Comparison of ENCODE assay signal across 19 cellular contexts in the genomic region with DNA sequence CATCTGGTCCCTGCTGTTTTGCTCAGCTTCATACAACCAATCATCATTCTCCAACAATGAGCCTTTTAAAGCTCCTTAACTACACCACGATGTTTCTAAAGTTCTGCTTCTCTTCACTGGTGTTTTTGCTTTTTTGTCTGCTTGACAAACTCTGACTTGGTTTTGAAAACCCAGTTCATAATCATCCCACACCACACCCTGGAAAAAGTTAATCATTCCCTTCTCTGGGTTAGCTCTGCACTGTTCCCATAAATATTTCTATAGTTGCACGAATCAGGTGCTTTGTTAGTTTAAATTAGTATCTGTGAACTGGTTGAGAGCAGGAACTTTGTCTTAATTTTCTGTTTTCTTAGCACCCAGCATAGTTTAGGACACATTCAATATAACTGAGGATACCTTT.
A peak's percentile ranks its signal among the peaks of the same experiment; 100 is the strongest.
DNase-seq lines count a peak whose midpoint lies in the region; ATAC-seq and TF ChIP-seq lines count a peak whose summit lies in the region.
"Had no signal": no experiment of that assay in that cellular context is flagged by ENCODE, and none has a peak within 500 bp of the region (broad histone marks: within the 10 kb centered on the region; RNA-seq: fewer than 3 reads in every experiment).

No MANE protein-coding gene starts in this region.

- intact Hi-C loops in esophagus muscularis mucosa (cut with DNase I) (no loop called here), mucosa of descending colon (cut with DNase I, micrococcal nuclease) (loop anchor here in 1 of 2 donors (10.0 kb wide), 1 partner anchor 255 kb away; no protein-coding TSS in a partner anchor), sigmoid colon (cut with DNase I) (loop anchor here (5.0 kb wide), 1 partner anchor 218 kb away; a partner anchor contains a TSS)
- intact Hi-C loops in CD4-positive, alpha-beta memory T cell (cut with micrococcal nuclease) = no loop called here

- DNase-seq in esophagus muscularis mucosa (ENCODE audit: extremely low spot score) (no peak), mucosa of descending colon (no peak), sigmoid colon (no peak)
- no peak for DNase-seq in stimulated activated CD4-positive, alpha-beta T cell treated with anti-CD3 and anti-CD28 coated beads, Interleukin-2, amount 100 ng/mL, for 48 hours
- DNase-seq in activated CD4-positive, alpha-beta T cell treated with anti-CD3 and anti-CD28 coated beads, Interleukin-2, amount 10 ng/mL, durations not matched to agents 7 days and 5 days = no peak
- no peak for DNase-seq in CD4-positive, alpha-beta memory T cell
- DNase-seq: ACHN; CD4-positive, alpha-beta T cell; H7; Karpas-422; MV-4-11; NCI-H1105 treated with DMSO at 0.1 percent for 48 hours; NCI-H2029 treated with DMSO at 0.1 percent for 48 hours; NCI-H345; NCI-H524 treated with DMSO at 0.1 percent for 48 hours; SIG-M5 had no signal

- TF ChIP-seq CTCF in esophagus muscularis mucosa (IDR thresholded peaks at IDR 0.05) = no peak
- TF ChIP-seq CTCF in mucosa of descending colon (IDR thresholded peaks at IDR 0.05) = no peak
- no peak for TF ChIP-seq CTCF in sigmoid colon (IDR thresholded peaks at IDR 0.05)

- no peak overlapping the region for H3K4me3 Mint-ChIP-seq in activated CD4-positive, alpha-beta T cell treated with anti-CD3 and anti-CD28 coated beads, Interleukin-2, amount 10 ng/mL, durations not matched to agents 7 days and 5 days
- H3K4me3 Mint-ChIP-seq in CD4-positive, alpha-beta memory T cell = no peak overlapping the region
- H3K4me3 Mint-ChIP-seq: CD4-positive, alpha-beta T cell had no signal

- TF ChIP-seq POLR2A in esophagus muscularis mucosa (IDR thresholded peaks at IDR 0.05; ENCODE audit: low read depth) (no peak), sigmoid colon (IDR thresholded peaks at IDR 0.05) (no peak)

- H3K9me3 ChIP-seq in esophagus muscularis mucosa = no peaks in the 10 kb centered on the region
- no peaks in the 10 kb centered on the region for H3K9me3 ChIP-seq in mucosa of descending colon
- H3K9me3 ChIP-seq in sigmoid colon = no peaks in the 10 kb centered on the region
- no peaks in the 10 kb centered on the region for H3K9me3 ChIP-seq in CD4-positive, alpha-beta memory T cell (ENCODE audit: control insufficient read depth in 1 of 2, low read length in 2 of 2)
- H3K9me3 ChIP-seq: BLaER1 had no signal

- H3K4me1 Mint-ChIP-seq in activated CD4-positive, alpha-beta T cell treated with anti-CD3 and anti-CD28 coated beads, Interleukin-2, amount 10 ng/mL, durations not matched to agents 7 days and 5 days = peaks cover 5% of the 10 kb centered on the region
- no peaks in the 10 kb centered on the region for H3K4me1 Mint-ChIP-seq in CD4-positive, alpha-beta memory T cell

- POLR2A ChIA-PET in activated CD4-positive, alpha-beta T cell treated with anti-CD3 and anti-CD28 coated beads, Interleukin-2, amount 10 ng/mL, durations not matched to agents 7 days and 5 days (lab: Charles Lee) = no interaction called here
- POLR2A ChIA-PET in CD4-positive, alpha-beta memory T cell (lab: Charles Lee; ENCODE audit: partially characterized antibody) = no interaction called here

- H3K27me3 ChIP-seq in esophagus muscularis mucosa = no peaks in the 10 kb centered on the region
- H3K27me3 ChIP-seq in sigmoid colon = no peaks in the 10 kb centered on the region
- no peaks in the 10 kb centered on the region for H3K27me3 ChIP-seq in CD4-positive, alpha-beta memory T cell (ENCODE audit: insufficient read depth, low read length)
- H3K27me3 ChIP-seq: BLaER1 had no signal

- H3K36me3 ChIP-seq in esophagus muscularis mucosa (no peaks in the 10 kb centered on the region), mucosa of descending colon (ENCODE audit: low read depth) (no peaks in the 10 kb centered on the region), sigmoid colon (no peaks in the 10 kb centered on the region)
- no peaks in the 10 kb centered on the region for H3K36me3 ChIP-seq in CD4-positive, alpha-beta memory T cell (ENCODE audit: insufficient read depth, low read length)
- H3K36me3 ChIP-seq: BLaER1 had no signal

- peaks cover 18 to 82% (median 67%) of the 10 kb centered on the region in 4 donors for H3K4me1 ChIP-seq in esophagus muscularis mucosa
- no peaks in the 10 kb centered on the region for H3K4me1 ChIP-seq in mucosa of descending colon (ENCODE audit: low read depth)
- peaks cover 0 to 81% (median 48%) of the 10 kb centered on the region in 4 donors for H3K4me1 ChIP-seq in sigmoid colon
- H3K4me1 ChIP-seq in CD4-positive, alpha-beta memory T cell (ENCODE audit: insufficient read depth, low read length) = no peaks in the 10 kb centered on the region

- H3K36me3 Mint-ChIP-seq in activated CD4-positive, alpha-beta T cell treated with anti-CD3 and anti-CD28 coated beads, Interleukin-2, amount 10 ng/mL, durations not matched to agents 7 days and 5 days (ENCODE audit: low read depth) = no peaks in the 10 kb centered on the region
- H3K36me3 Mint-ChIP-seq in CD4-positive, alpha-beta memory T cell = no peaks in the 10 kb centered on the region

- WGBS in esophagus muscularis mucosa = 47% methylated on average over 2 of the region's 2 CpGs
- 13 to 46% methylated on average over 2 of the region's 2 CpGs for WGBS in sigmoid colon, 2 donors

- CTCF ChIA-PET in activated CD4-positive, alpha-beta T cell treated with anti-CD3 and anti-CD28 coated beads, Interleukin-2, amount 10 ng/mL, durations not matched to agents 7 days and 5 days (lab: Charles Lee) = interaction anchor here (0.6 kb wide), 1 partner anchor 53 kb away, joined by 3 read pairs; no protein-coding TSS in a partner anchor
- CTCF ChIA-PET in CD4-positive, alpha-beta memory T cell (lab: Charles Lee; ENCODE audit: partially characterized antibody) = no interaction called here

- TF ChIP-seq EP300 in esophagus muscularis mucosa (IDR thresholded peaks at IDR 0.05) = no peak
- peak in 1 of 4 donors; percentile 7 for TF ChIP-seq EP300 in sigmoid colon (IDR thresholded peaks at IDR 0.05)

- no peaks in the 10 kb centered on the region for H3K9me3 Mint-ChIP-seq in activated CD4-positive, alpha-beta T cell treated with anti-CD3 and anti-CD28 coated beads, Interleukin-2, amount 10 ng/mL, durations not matched to agents 7 days and 5 days
- peaks cover 0 to 1% (median 0%) of the 10 kb centered on the region in 8 donors for H3K9me3 Mint-ChIP-seq in CD4-positive, alpha-beta memory T cell
- H3K9me3 Mint-ChIP-seq: CD4-positive, alpha-beta T cell had no signal

- no peak overlapping the region for H3K27ac Mint-ChIP-seq in activated CD4-positive, alpha-beta T cell treated with anti-CD3 and anti-CD28 coated beads, Interleukin-2, amount 10 ng/mL, durations not matched to agents 7 days and 5 days
- H3K27ac Mint-ChIP-seq in CD4-positive, alpha-beta memory T cell = no peak overlapping the region
- H3K27ac Mint-ChIP-seq: CD4-positive, alpha-beta T cell had no signal

- H3K27me3 Mint-ChIP-seq in activated CD4-positive, alpha-beta T cell treated with anti-CD3 and anti-CD28 coated beads, Interleukin-2, amount 10 ng/mL, durations not matched to agents 7 days and 5 days = peaks cover 24% of the 10 kb centered on the region
- peaks cover 1 to 5% of the 10 kb centered on the region in 2 donors for H3K27me3 Mint-ChIP-seq in CD4-positive, alpha-beta memory T cell

- H3K27ac ChIP-seq in esophagus muscularis mucosa (replicated peaks in 1 of 4) = peak overlapping the region; percentile 66 to 72 (median 68)
- H3K27ac ChIP-seq in sigmoid colon = peak overlapping the region; percentile 49 to 76 (median 64)
- H3K27ac ChIP-seq in CD4-positive, alpha-beta memory T cell (ENCODE audit: low read depth, low read length) = no peak overlapping the region
- H3K27ac ChIP-seq: BLaER1 had no signal

- no peak overlapping the region for H3K4me3 ChIP-seq in esophagus muscularis mucosa
- H3K4me3 ChIP-seq in mucosa of descending colon = no peak overlapping the region
- H3K4me3 ChIP-seq in sigmoid colon = no peak overlapping the region
- no peak overlapping the region for H3K4me3 ChIP-seq in CD4-positive, alpha-beta memory T cell (ENCODE audit: low read length in 2 of 2)
- H3K4me3 ChIP-seq: BLaER1 had no signal

- ATAC-seq in mucosa of descending colon = peak; percentile 50
- no peak for ATAC-seq in GM21381 (IDR thresholded peaks at IDR 0.05; ENCODE audit: unreplicated experiment)
- ATAC-seq: Panc1 had no signal
